Comparison of ENCODE assay signal across 23 cellular contexts in genomic region chr19:53910170-53910518, GRCh38. TPM values are rescaled to one million over a fixed set of nuclear protein-coding genes. Genes with fewer than 3 reads are reported as not detected.
DNase-seq lines count a peak whose midpoint lies in the region; ATAC-seq, FAIRE-seq and TF ChIP-seq lines count a peak whose summit lies in the region.
"Had no signal": no experiment of that assay in that cellular context is flagged by ENCODE, and none has a peak within 500 bp of the region (broad histone marks: within the 10 kb centered on the region; RNA-seq: fewer than 3 reads in every experiment).

No MANE protein-coding gene starts in this region.

- DNase-seq in GM23338 (ENCODE audit: low spot score) (peak; percentile 85), astrocyte (ENCODE audit: low read depth) (no peak), head of caudate nucleus (peak in 26 of 42 donors; percentile 12 to 51 (median 30)), kidney glomerular epithelial cell (lab: John Stamatoyannopoulos, UW) (no peak), NCI-H345 treated with DMSO at 0.1 percent for 48 hours (lab: John Stamatoyannopoulos, UW; ENCODE audit: unreplicated experiment) (no peak), HT-29 (ENCODE audit: low spot score) (no peak)
- no peak for DNase-seq in stimulated activated CD4-positive, alpha-beta T cell treated with anti-CD3 and anti-CD28 coated beads, Interleukin-4, amount 100 ng/mL, for 1 hour
- DNase-seq: activated CD4-positive, alpha-beta T cell treated with anti-CD3 and anti-CD28 coated beads for 36 hours; activated CD8-positive, alpha-beta memory T cell treated with anti-CD3 and anti-CD28 coated beads, Interleukin-2, amount 50 U/mL, for 48 hours; activated naive CD4-positive, alpha-beta T cell treated with Interleukin-2 at 50 U/mL for 16 hours; hippocampal formation; NCI-H1694; T1000 had no signal

- peak overlapping the region; percentile 95 for H3K4me3 ChIP-seq in GM23338
- peak overlapping the region; percentile 44 for H3K4me3 ChIP-seq in astrocyte (ENCODE audit: insufficient read depth, low read depth, low read length)
- H3K4me3 ChIP-seq in neural cell (ENCODE audit: low read length): peak overlapping the region; percentile 99
- H3K4me3 ChIP-seq: ascending aorta, lung, SJSA1, suprapubic skin had no signal

- peaks cover 29% of the 10 kb centered on the region for H3K36me3 Mint-ChIP-seq in GM23338 (ENCODE audit: low read depth)
- H3K36me3 Mint-ChIP-seq in astrocyte (ENCODE audit: low read depth, unreplicated experiment): peaks cover 4% of the 10 kb centered on the region

- no peaks in the 10 kb centered on the region; the same call in none of the 2 replicates for H4K20me1 ChIP-seq in GM23338 (replicated peaks; ENCODE audit: insufficient read depth)
- no peaks in the 10 kb centered on the region for H4K20me1 ChIP-seq in astrocyte (ENCODE audit: insufficient read depth, low read length)
- H4K20me1 ChIP-seq in neural cell (ENCODE audit: insufficient read depth): no peaks in the 10 kb centered on the region

- H3K9me3 Mint-ChIP-seq in GM23338 (peaks cover 6% of the 10 kb centered on the region; the same call in 2 of the 3 replicates), astrocyte (ENCODE audit: unreplicated experiment) (peaks cover 3% of the 10 kb centered on the region)
- H3K9me3 Mint-ChIP-seq: natural killer cell treated with Interleukin-12 subunit alpha and Interleukin-12 subunit beta and Interleukin-15 and Interleukin-18, amount 100 ng/mL, for 72 hours had no signal

- H3K4me3 Mint-ChIP-seq in GM23338 (peak overlapping the region; percentile 84), astrocyte (ENCODE audit: unreplicated experiment) (peak overlapping the region; percentile 83)
- H3K4me3 Mint-ChIP-seq: activated CD4-positive, alpha-beta T cell treated with anti-CD3 and anti-CD28 coated beads for 36 hours; natural killer cell treated with Interleukin-12 subunit alpha and Interleukin-12 subunit beta and Interleukin-15 and Interleukin-18, amount 100 ng/mL, for 72 hours had no signal

- H3K27me3 ChIP-seq in GM23338 (ENCODE audit: insufficient read depth): peaks cover 41% of the 10 kb centered on the region
- peaks cover 35% of the 10 kb centered on the region for H3K27me3 ChIP-seq in astrocyte (ENCODE audit: insufficient read depth, low read length)
- H3K27me3 ChIP-seq in neural cell (ENCODE audit: insufficient read depth, low read depth, low read length): no peaks in the 10 kb centered on the region

- TF ChIP-seq RAD21 in neural cell (conservative IDR thresholded peaks at IDR 0.05): no peak

- H3F3A ChIP-seq in GM23338 (replicated peaks; ENCODE audit: low read depth) (peaks cover 25% of the 10 kb centered on the region; the same call in 1 of the 2 replicates), neural cell (ENCODE audit: insufficient read depth, low read length, poor library complexity, severe bottlenecking) (no peaks in the 10 kb centered on the region)

- H3K9me2 ChIP-seq in GM23338 (ENCODE audit: insufficient read depth): no peaks in the 10 kb centered on the region
- H3K9me2 ChIP-seq in neural cell (ENCODE audit: insufficient read depth, low read length): no peaks in the 10 kb centered on the region

- H3K4me2 ChIP-seq in GM23338 (peak overlapping the region; percentile 96), astrocyte (ENCODE audit: low read length) (peak overlapping the region; percentile 87), neural cell (ENCODE audit: low read length) (peak overlapping the region; percentile 92)

- H3K4me1 ChIP-seq in GM23338 (ENCODE audit: insufficient read depth) (peaks cover 12% of the 10 kb centered on the region; the same call in 1 of the 2 replicates), astrocyte (ENCODE audit: insufficient read depth, low read length) (peaks cover 2% of the 10 kb centered on the region)

- peaks cover 55% of the 10 kb centered on the region for H3K27me3 Mint-ChIP-seq in GM23338 (ENCODE audit: insufficient read depth, low read depth, poor library complexity)
- H3K27me3 Mint-ChIP-seq in astrocyte (ENCODE audit: low read depth, unreplicated experiment): peaks cover 65% of the 10 kb centered on the region

- H3K27ac ChIP-seq in GM23338 (ENCODE audit: low read depth): no peak overlapping the region
- no peak overlapping the region for H3K27ac ChIP-seq in astrocyte (ENCODE audit: low read depth, low read length)
- peak overlapping the region; percentile 86 for H3K27ac ChIP-seq in neural cell (ENCODE audit: low read length)
- H3K27ac ChIP-seq: ascending aorta, SJSA1, suprapubic skin had no signal

- H3K36me3 ChIP-seq in GM23338 (ENCODE audit: insufficient read depth): peaks cover 10% of the 10 kb centered on the region; the same call in 1 of the 2 replicates
- H3K36me3 ChIP-seq in astrocyte (ENCODE audit: insufficient read depth, low read length): no peaks in the 10 kb centered on the region
- no peaks in the 10 kb centered on the region for H3K36me3 ChIP-seq in neural cell (ENCODE audit: insufficient read depth, low read length)
- H3K36me3 ChIP-seq: ascending aorta, SJSA1, suprapubic skin had no signal

- peaks cover 42% of the 10 kb centered on the region for H3K4me1 Mint-ChIP-seq in GM23338
- H3K4me1 Mint-ChIP-seq in astrocyte (ENCODE audit: low read depth, unreplicated experiment): peaks cover 9% of the 10 kb centered on the region

- intact Hi-C loops in head of caudate nucleus (cut with DNase I): no loop called here

- H3K79me2 ChIP-seq in GM23338 (replicated peaks; ENCODE audit: insufficient read depth) (peaks cover 36% of the 10 kb centered on the region), astrocyte (ENCODE audit: insufficient read depth, low read length) (no peaks in the 10 kb centered on the region), neural cell (replicated peaks; ENCODE audit: insufficient read depth, low read length) (peaks cover 24% of the 10 kb centered on the region)

- H2AFZ ChIP-seq in GM23338: no peak overlapping the region
- no peak overlapping the region for H2AFZ ChIP-seq in astrocyte (ENCODE audit: low read depth, low read length)
- H2AFZ ChIP-seq in neural cell (ENCODE audit: low read depth, low read length): peak overlapping the region; percentile 46

- peak; percentile 7 for ATAC-seq in GM23338
- ATAC-seq: activated CD4-positive, alpha-beta T cell treated with anti-CD3 and anti-CD28 coated beads for 36 hours; natural killer cell treated with Interleukin-12 subunit alpha and Interleukin-12 subunit beta and Interleukin-15 and Interleukin-18, amount 100 ng/mL, for 72 hours; right cardiac atrium had no signal

- no peak for TF ChIP-seq EP300 in neural cell (conservative IDR thresholded peaks at IDR 0.05; ENCODE audit: poor library complexity, severe bottlenecking)

- H3K9ac ChIP-seq in astrocyte (ENCODE audit: low read length) (peak overlapping the region; percentile 52), neural cell (ENCODE audit: low read length) (peak overlapping the region; percentile 91)

- H3K9me3 ChIP-seq in astrocyte (ENCODE audit: insufficient read depth, low read depth, low read length): no peaks in the 10 kb centered on the region
- H3K9me3 ChIP-seq in neural cell (ENCODE audit: low read length): no peaks in the 10 kb centered on the region
- H3K9me3 ChIP-seq: ascending aorta, SJSA1, suprapubic skin had no signal

- TF ChIP-seq CTCF in GM23338 (conservative IDR thresholded peaks at IDR 0.05; ENCODE audit: low read depth in 2 of 2) (no peak), astrocyte (IDR thresholded peaks at IDR 0.05; ENCODE audit: insufficient read depth, low read depth, low read length) (no peak), neural cell (IDR thresholded peaks at IDR 0.05; ENCODE audit: poor library complexity, severe bottlenecking) (no peak)

- H3K27ac Mint-ChIP-seq in GM23338 (no peak overlapping the region), astrocyte (ENCODE audit: unreplicated experiment) (no peak overlapping the region)
- H3K27ac Mint-ChIP-seq: activated CD4-positive, alpha-beta T cell treated with anti-CD3 and anti-CD28 coated beads for 36 hours; natural killer cell treated with Interleukin-12 subunit alpha and Interleukin-12 subunit beta and Interleukin-15 and Interleukin-18, amount 100 ng/mL, for 72 hours had no signal

- FAIRE-seq in astrocyte (lab: Jason Lieb, UNC): no peak

TF ChIP-seq in neural cell, 6 proteins besides CTCF, POLR2A, EP300 and RAD21:
- TF ChIP-seq TAF1 (IDR thresholded peaks at IDR 0.05; ENCODE audit: low read depth) (no peak), EZH2 (IDR thresholded peaks at IDR 0.05; ENCODE audit: borderline replicate concordance, insufficient read depth, low read length, poor library complexity, severe bottlenecking) (no peak), MXI1 (conservative IDR thresholded peaks at IDR 0.05; ENCODE audit: poor library complexity, severe bottlenecking) (no peak), SMC3 (conservative IDR thresholded peaks at IDR 0.05; ENCODE audit: poor library complexity) (no peak)

RNA-seq across cellular contexts. Expression of gene CACNG7, which starts 1.1 kb away (rescaled TPM):
- total RNA-seq in GM23338 (2014; rRNA removed; shearing (Covaris generic)): 15.6 and 17.9 TPM in 2 replicates
- polyA plus RNA-seq in GM23338 (2016; fragmentation: Nextera tagmentation; extraction: Ambion mirVana) (9.4 and 9.8 TPM in 2 replicates), neural cell (27.8 and 37.0 TPM in 2 replicates)
- 3.5 and 4.4 TPM in 2 replicates for total RNA-seq in astrocyte
- polyA minus RNA-seq in neural cell: 25.4 and 29.2 TPM in 2 replicates
- total RNA-seq in HT-29 (2014; rRNA removed; shearing (Covaris generic)): not detected in 2 replicates
- total RNA-seq: activated CD4-positive, alpha-beta T cell treated with anti-CD3 and anti-CD28 coated beads for 36 hours; ascending aorta; lung; natural killer cell treated with Interleukin-12 subunit alpha and Interleukin-12 subunit beta and Interleukin-15 and Interleukin-18, amount 100 ng/mL, for 72 hours; NCI-H460; OCI-LY7; right cardiac atrium; SJSA1; suprapubic skin had no signal
- polyA plus RNA-seq: lung had no signal

RNA-seq across cellular contexts. Expression of gene PRKCG, which starts 28.1 kb away (rescaled TPM):
- 11.1 and 15.9 TPM in 2 replicates for total RNA-seq in GM23338 (2014; rRNA removed; shearing (Covaris generic))
- polyA plus RNA-seq in GM23338 (2016; fragmentation: Nextera tagmentation; extraction: Ambion mirVana) (14.9 and 15.4 TPM in 2 replicates), neural cell (0.99 and 2.2 TPM in 2 replicates)
- total RNA-seq in astrocyte: 0.29 and 0.41 TPM in 2 replicates
- polyA minus RNA-seq in neural cell: 3.0 and 5.4 TPM in 2 replicates
- 0.03 and 0.05 TPM in 2 replicates for total RNA-seq in HT-29 (2014; rRNA removed; shearing (Covaris generic))
- total RNA-seq: ascending aorta, Daoy, OCI-LY7, right cardiac atrium, SJSA1, suprapubic skin had no signal

RNA-seq across cellular contexts. Expression of gene MYADM, which starts 42.5 kb away (rescaled TPM):
- total RNA-seq in GM23338 (2014; rRNA removed; shearing (Covaris generic)): 40.5 and 57.1 TPM in 2 replicates
- polyA plus RNA-seq in GM23338 (2016; fragmentation: Nextera tagmentation; extraction: Ambion mirVana) (43.6 and 49.9 TPM in 2 replicates), neural cell (2.5 and 4.5 TPM in 2 replicates)
- total RNA-seq in astrocyte: 221 and 246 TPM in 2 replicates
- polyA minus RNA-seq in neural cell: 5.1 and 6.5 TPM in 2 replicates
- 103 and 139 TPM in 2 replicates for total RNA-seq in HT-29 (2014; rRNA removed; shearing (Covaris generic))

RNA-seq across cellular contexts. Expression of gene CACNG8, which starts 52.6 kb away (rescaled TPM):
- total RNA-seq in GM23338 (2014; rRNA removed; shearing (Covaris generic)): 3.1 and 3.9 TPM in 2 replicates
- 2.2 TPM in 2 replicates for polyA plus RNA-seq in GM23338 (2016; fragmentation: Nextera tagmentation; extraction: Ambion mirVana)
- total RNA-seq in astrocyte: 3.2 TPM in 2 replicates
- polyA plus RNA-seq in neural cell: 3.3 and 6.0 TPM in 2 replicates
- polyA minus RNA-seq in neural cell: 8.5 and 9.4 TPM in 2 replicates
- 0.10 and 0.86 TPM in 2 replicates for total RNA-seq in HT-29 (2014; rRNA removed; shearing (Covaris generic))
- total RNA-seq: activated CD4-positive, alpha-beta T cell treated with anti-CD3 and anti-CD28 coated beads for 36 hours; OCI-LY7; SJSA1 had no signal

Comparison
In these comparisons a context has a peak if more than half of its experiments do, and no peak if none do; other contexts are left out.
1. DNase-seq: peak in GM23338 (single experiment) and head of caudate nucleus (26 of 42); none in astrocyte (single experiment), stimulated activated CD4-positive, alpha-beta T cell treated with anti-CD3 and anti-CD28 coated beads, Interleukin-4, amount 100 ng/mL, for 1 hour (single experiment), kidney glomerular epithelial cell (single experiment), NCI-H345 treated with DMSO at 0.1 percent for 48 hours (single experiment) and HT-29 (single experiment).
2. H3K4me3 ChIP-seq: peak in every context shown above with its lines; median percentile 99 in neural cell; 95 in GM23338; 44 in astrocyte.
3. Peak in every context shown above with its lines, with median percentiles within 50 percentile points of each other: H3K4me2 ChIP-seq.